33 cellular contexts compared by ENCODE assay signal in the genomic region with DNA sequence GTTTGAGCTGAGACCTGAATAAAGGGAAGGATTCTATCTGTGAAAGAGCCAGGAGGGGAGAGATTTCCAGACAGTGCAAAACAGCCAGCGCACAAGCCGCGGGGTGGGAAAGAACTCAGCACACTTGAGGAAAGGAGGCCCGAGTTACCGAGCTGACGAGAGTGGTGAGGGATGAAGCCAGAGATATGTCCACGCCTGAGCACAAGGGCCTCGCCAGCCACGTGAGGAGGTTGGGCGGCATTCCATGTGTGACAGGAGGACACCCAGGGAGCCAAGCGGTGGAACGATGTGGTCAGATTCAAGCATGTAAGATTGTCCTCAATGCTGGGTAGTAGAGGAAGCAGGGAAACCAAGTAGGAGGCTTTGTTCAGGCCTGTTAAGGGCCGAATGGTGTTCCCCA. TPM values are rescaled to one million over a fixed set of nuclear protein-coding genes. Genes with fewer than 3 reads are reported as not detected.
"Had no signal": no experiment of that assay in that cellular context is flagged by ENCODE, and none has a peak within 500 bp of the region (broad histone marks: within the 10 kb centered on the region; RNA-seq: fewer than 3 reads in every experiment).

No MANE protein-coding gene starts in this region.

- H3K27ac Mint-ChIP-seq: activated B cell treated with CpG ODN at 0.5 μM for 24 hours; activated CD8-positive, alpha-beta T cell treated with anti-CD3 and anti-CD28 coated beads for 36 hours; activated naive CD8-positive, alpha-beta T cell; activated T-helper 17 cell treated with anti-CD3 and anti-CD28 coated beads, Interleukin-2, amount 50 U/mL, for 72 hours; effector memory CD8-positive, alpha-beta T cell; T-helper 17 cell; T-helper 2 cell treated with Interferon-gamma antibody and Interleukin-4, amounts not matched to agents 5 μg/mL and 100 μg/mL, for 36 hours had no signal

- ATAC-seq: activated CD4-positive, CD25-positive, alpha-beta regulatory T cell treated with anti-CD3 and anti-CD28 coated beads, Interleukin-2, amount 50 U/mL, for 24 hours; activated CD8-positive, alpha-beta T cell treated with anti-CD3 and anti-CD28 coated beads for 36 hours; activated T-cell treated with anti-CD3 and anti-CD28 coated beads, Interleukin-2, amount 50 U/mL, for 4 hours; activated T-helper 17 cell treated with anti-CD3 and anti-CD28 coated beads, Interleukin-2, amount 50 U/mL, for 72 hours; effector memory CD8-positive, alpha-beta T cell; foreskin keratinocyte; gastrocnemius medialis; T-helper 17 cell had no signal

- H3K4me3 Mint-ChIP-seq: activated B cell treated with CpG ODN at 0.5 μM for 24 hours; activated CD8-positive, alpha-beta T cell treated with anti-CD3 and anti-CD28 coated beads for 36 hours; activated naive CD8-positive, alpha-beta T cell; activated T-cell treated with anti-CD3 and anti-CD28 coated beads, Interleukin-2, amount 50 U/mL, for 4 hours; activated T-helper 17 cell treated with anti-CD3 and anti-CD28 coated beads, Interleukin-2, amount 50 U/mL, for 72 hours; effector memory CD8-positive, alpha-beta T cell; T-helper 17 cell; T-helper 2 cell treated with Interferon-gamma antibody and Interleukin-4, amounts not matched to agents 5 μg/mL and 100 μg/mL, for 36 hours had no signal

- H3K27ac ChIP-seq: brain microvascular endothelial cell, esophagus muscularis mucosa, foreskin keratinocyte, gastrocnemius medialis, WERI-Rb-1 had no signal

- H3K4me3 ChIP-seq: esophagus muscularis mucosa, gastrocnemius medialis had no signal

- H3K27me3 Mint-ChIP-seq: activated CD8-positive, alpha-beta T cell treated with anti-CD3 and anti-CD28 coated beads for 36 hours; activated naive CD8-positive, alpha-beta T cell had no signal

- H3K27me3 ChIP-seq: brain microvascular endothelial cell, foreskin keratinocyte had no signal

- DNase-seq: activated B cell treated with CpG ODN at 0.5 μM for 24 hours; activated CD4-positive, alpha-beta T cell treated with anti-CD3 and anti-CD28 coated beads for 48 hours; activated CD4-positive, alpha-beta T cell treated with anti-CD3 and anti-CD28 coated beads, Interleukin-2, amount 50 U/mL, for 1 hour; activated CD4-positive, alpha-beta T cell treated with anti-CD3 and anti-CD28 coated beads, Interleukin-2, amount 50 U/mL, for 48 hours; activated CD8-positive, alpha-beta memory T cell treated with anti-CD3 and anti-CD28 coated beads for 24 hours; activated CD8-positive, alpha-beta T cell treated with anti-CD3 and anti-CD28 coated beads for 36 hours; activated effector memory CD4-positive, alpha-beta T cell treated with Interleukin-2 at 50 U/mL for 16 hours; activated gamma-delta T cell treated with Interleukin-2 at 50 U/mL for 16 hours; activated naive CD4-positive, alpha-beta T cell treated with anti-CD3 and anti-CD28 coated beads, Interleukin-2, amount 50 U/mL, for 16 hours; activated naive CD4-positive, alpha-beta T cell treated with Interleukin-2 at 50 U/mL for 16 hours; activated T-cell treated with anti-CD3 and anti-CD28 coated beads, Interleukin-2, amount 50 U/mL, for 4 hours; amniotic stem cell; anterior cingulate cortex; brain microvascular endothelial cell; caudate nucleus; cortex of kidney; dermis blood vessel endothelial cell; effector CD4-positive, alpha-beta T cell; effector memory CD8-positive, alpha-beta T cell; erythroblast; foreskin keratinocyte; gastrocnemius medialis; glutamatergic neuron; T-helper 1 cell; T-helper 17 cell; T1000; WERI-Rb-1 had no signal

- H3K9me3 Mint-ChIP-seq: activated B cell treated with CpG ODN at 0.5 μM for 24 hours; activated CD8-positive, alpha-beta T cell treated with anti-CD3 and anti-CD28 coated beads for 36 hours; activated T-cell treated with anti-CD3 and anti-CD28 coated beads, Interleukin-2, amount 50 U/mL, for 4 hours; activated T-helper 17 cell treated with anti-CD3 and anti-CD28 coated beads, Interleukin-2, amount 50 U/mL, for 72 hours; effector memory CD8-positive, alpha-beta T cell; T-helper 2 cell treated with Interferon-gamma antibody and Interleukin-4, amounts not matched to agents 5 μg/mL and 100 μg/mL, for 36 hours had no signal

- H3K36me3 ChIP-seq: brain microvascular endothelial cell, esophagus muscularis mucosa, gastrocnemius medialis, WERI-Rb-1 had no signal

- H3K4me1 ChIP-seq: foreskin keratinocyte, gastrocnemius medialis had no signal

- H3K36me3 Mint-ChIP-seq: activated naive CD8-positive, alpha-beta T cell had no signal

- H3K9me3 ChIP-seq: esophagus muscularis mucosa, gastrocnemius medialis had no signal

RNA-seq across cellular contexts. Expression of a gene that starts 17.4 kb away (rescaled TPM):
- total RNA-seq: activated B cell treated with CpG ODN at 0.5 μM for 24 hours; activated CD8-positive, alpha-beta T cell treated with anti-CD3 and anti-CD28 coated beads for 36 hours; activated T-helper 17 cell treated with anti-CD3 and anti-CD28 coated beads, Interleukin-2, amount 50 U/mL, for 72 hours; bronchial epithelial cell; dermis blood vessel endothelial cell; foreskin keratinocyte; gastrocnemius medialis; T-helper 17 cell had no signal
- polyA plus RNA-seq: foreskin keratinocyte had no signal
